Comparison of ENCODE assay signal across 1 cellular context in genomic region chr3:105401254-105401653, GRCh38.
TF ChIP-seq lines count a peak whose summit lies in the region.

No MANE protein-coding gene starts in this region.

TF ChIP-seq in endothelial cell of umbilical vein, 7 proteins besides CTCF, POLR2A, EP300 and RAD21 (continued from another document):
- TF ChIP-seq POLR2AphosphoS5 (IDR thresholded peaks at IDR 0.05; ENCODE audit: insufficient read depth, low read depth, low read length): no peak
